In the genomic region with DNA sequence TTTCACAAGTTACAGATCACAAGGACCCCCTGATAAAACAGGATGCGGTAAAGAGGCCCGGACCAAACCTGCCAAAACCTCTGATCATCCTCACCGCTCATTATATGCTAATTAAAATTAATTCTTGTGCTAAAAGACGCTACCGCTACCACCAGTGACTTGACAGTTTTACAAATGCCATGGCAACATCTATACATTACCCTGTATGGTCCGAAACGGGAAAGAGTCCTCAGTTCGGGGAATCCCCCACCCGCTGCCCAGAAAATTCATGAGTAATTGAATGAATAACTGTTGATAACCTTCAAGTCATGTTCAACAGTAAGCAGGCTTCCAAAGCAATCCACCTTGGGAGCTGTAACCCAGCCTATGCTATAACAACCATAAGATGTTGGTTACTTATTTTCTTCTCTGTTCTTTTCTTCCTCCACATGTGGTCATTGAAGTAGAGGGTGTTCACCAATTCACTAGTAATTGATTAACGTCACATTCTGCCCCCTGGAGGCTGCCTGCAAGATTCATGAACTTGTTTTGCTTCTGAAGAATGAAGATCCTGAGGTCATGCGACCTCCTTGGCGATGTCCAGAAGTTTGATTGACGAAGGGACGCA, we compare ENCODE assay signal across 9 cellular contexts. TPM values are rescaled to one million over a fixed set of nuclear protein-coding genes. Genes with fewer than 3 reads are reported as not detected.
DNase-seq lines count a peak whose midpoint lies in the region; ATAC-seq, FAIRE-seq and TF ChIP-seq lines count a peak whose summit lies in the region.
"Had no signal": no experiment of that assay in that cellular context is flagged by ENCODE, and none has a peak within 500 bp of the region (broad histone marks: within the 10 kb centered on the region; RNA-seq: fewer than 3 reads in every experiment).

No MANE protein-coding gene starts in this region.

- H3K4me2 ChIP-seq in endothelial cell of umbilical vein (ENCODE audit: insufficient read depth, low read length): no peak overlapping the region

- H3K36me3 ChIP-seq in endothelial cell of umbilical vein (ENCODE audit: control insufficient read depth in 2 of 2, extremely low read depth in 1 of 2, insufficient read depth in 2 of 2, low read length in 2 of 2) (no peaks in the 10 kb centered on the region), psoas muscle (ENCODE audit: insufficient read depth in 1 of 2, low read depth in 1 of 2) (no peaks in the 10 kb centered on the region)

- TF ChIP-seq CTCF in C4-2B (conservative IDR thresholded peaks at IDR 0.05) (peak; percentile 69), endothelial cell of umbilical vein (IDR thresholded peaks at IDR 0.05; ENCODE audit: extremely low read depth in 1 of 2, insufficient read depth in 1 of 2, low read depth in 1 of 2, low read length in 2 of 2) (peak; percentile 36 to 51), psoas muscle (IDR thresholded peaks at IDR 0.05) (peak; percentile 19)

- no TSS peak for BruUV-seq in endothelial cell of umbilical vein (replicated peaks; lab: Mats Ljungman, UMichigan)

- H3K79me2 ChIP-seq in endothelial cell of umbilical vein (ENCODE audit: control insufficient read depth, insufficient read depth, low read length): no peaks in the 10 kb centered on the region

- DNase-seq in NCI-H69 (lab: John Stamatoyannopoulos, UW) (peak; percentile 55), endothelial cell of umbilical vein (ENCODE audit: low read depth, low spot score) (peak; percentile 57), psoas muscle (peak in 1 of 2 donors; percentile 17), cerebellar nuclear complex (lab: John Stamatoyannopoulos, UW) (no peak)
- peak; percentile 36 to 48 for DNase-seq in activated CD8-positive, alpha-beta memory T cell treated with anti-CD3 and anti-CD28 coated beads for 1 hour (ENCODE audit: extremely low read depth in 1 of 2, low read depth in 1 of 2)

- no peaks in the 10 kb centered on the region for H3K4me1 ChIP-seq in endothelial cell of umbilical vein (ENCODE audit: control insufficient read depth, extremely low read depth, insufficient read depth, low read length)
- no peaks in the 10 kb centered on the region for H3K4me1 ChIP-seq in psoas muscle

- intact Hi-C loops in endothelial cell of umbilical vein (cut with micrococcal nuclease) (loop anchor here (1.0 to 2.0 kb wide), 3 partner anchors 110 to 349 kb away; no protein-coding TSS in a partner anchor), psoas muscle (cut with DNase I) (loop anchor here in 1 of 2 donors (5.0 kb wide), 1 partner anchor 110 kb away; no protein-coding TSS in a partner anchor)

- no peaks in the 10 kb centered on the region for H3K9me1 ChIP-seq in endothelial cell of umbilical vein (replicated peaks; ENCODE audit: control insufficient read depth, extremely low read depth, insufficient read depth, low read length)

- no peaks in the 10 kb centered on the region for H4K20me1 ChIP-seq in endothelial cell of umbilical vein (replicated peaks; ENCODE audit: control insufficient read depth, extremely low read depth, insufficient read depth, low read length)

- no peak overlapping the region for H3K9ac ChIP-seq in endothelial cell of umbilical vein (replicated peaks; ENCODE audit: extremely low read depth, insufficient read depth, low read length)

- H3K9me3 ChIP-seq in endothelial cell of umbilical vein (replicated peaks; ENCODE audit: control insufficient read depth, insufficient read depth, low read length) (no peaks in the 10 kb centered on the region), psoas muscle (no peaks in the 10 kb centered on the region)

- H3K4me3 ChIP-seq in endothelial cell of umbilical vein (replicated peaks in 1 of 3; ENCODE audit: insufficient read depth in 1 of 3, low read depth in 1 of 3, low read length in 3 of 3) (no peak overlapping the region), psoas muscle (no peak overlapping the region)

- no peak for TF ChIP-seq POLR2A in endothelial cell of umbilical vein (IDR thresholded peaks at IDR 0.05; ENCODE audit: low read depth, low read length)
- no peak for TF ChIP-seq POLR2A in GM18505 (IDR thresholded peaks at IDR 0.05; ENCODE audit: borderline replicate concordance, extremely low read depth, insufficient read depth, insufficient read length)

- CTCF ChIA-PET in endothelial cell of umbilical vein (lab: Charles Lee): interaction anchor here (0.9 to 2.0 kb wide), 6 partner anchors 16 to 349 kb away, joined by 3 to 6 read pairs (median 4); no protein-coding TSS in a partner anchor

- peak; percentile 73 for FAIRE-seq in endothelial cell of umbilical vein (lab: Jason Lieb, UNC)

- dilution Hi-C loops in endothelial cell of umbilical vein (cut with MboI; ENCODE audit: extremely low pct_ligation_motif_present, low sequenced_read_pairs): no loop called here

- 61 to 63% (median 62%) methylated on average over 14 of the region's 14 CpGs for WGBS in psoas muscle, 3 donors

- H3K27ac ChIP-seq in C4-2B (no peak overlapping the region), endothelial cell of umbilical vein (ENCODE audit: insufficient read depth, low read depth, low read length) (no peak overlapping the region), psoas muscle (no peak overlapping the region)

- H3K27me3 ChIP-seq in endothelial cell of umbilical vein (ENCODE audit: control insufficient read depth in 2 of 2, insufficient read depth in 2 of 2, low read length in 2 of 2) (peaks cover 18 to 29% of the 10 kb centered on the region in 2 experiments), psoas muscle (ENCODE audit: insufficient read depth in 3 of 3, low read length in 2 of 3) (peaks cover 0 to 49% (median 7%) of the 10 kb centered on the region in 3 donors)

- H2AFZ ChIP-seq in endothelial cell of umbilical vein (ENCODE audit: low read depth, low read length): no peak overlapping the region

- POLR2A ChIA-PET in endothelial cell of umbilical vein (lab: Charles Lee): no interaction called here

- peak; percentile 40 for ATAC-seq in GM21447 (IDR thresholded peaks at IDR 0.05; ENCODE audit: unreplicated experiment)
- ATAC-seq in psoas muscle: no peak
- ATAC-seq in GM18505 (IDR thresholded peaks at IDR 0.05; ENCODE audit: unreplicated experiment): no peak

TF ChIP-seq in endothelial cell of umbilical vein, 7 proteins besides CTCF, POLR2A, EP300 and RAD21:
- TF ChIP-seq GATA2 (IDR thresholded peaks at IDR 0.05; ENCODE audit: insufficient read depth, insufficient read length, low read depth, low read length): no peak
- TF ChIP-seq, protein P1, sequence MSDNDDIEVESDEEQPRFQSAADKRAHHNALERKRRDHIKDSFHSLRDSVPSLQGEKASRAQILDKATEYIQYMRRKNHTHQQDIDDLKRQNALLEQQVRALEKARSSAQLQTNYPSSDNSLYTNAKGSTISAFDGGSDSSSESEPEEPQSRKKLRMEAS (IDR thresholded peaks at IDR 0.05; ENCODE audit: insufficient read depth, insufficient read length): no peak
- no peak for TF ChIP-seq POLR2AphosphoS5 (IDR thresholded peaks at IDR 0.05; ENCODE audit: insufficient read depth, low read depth, low read length)
- no peak for TF ChIP-seq MYC (IDR thresholded peaks at IDR 0.05; ENCODE audit: low read depth, low read length)
- no peak for TF ChIP-seq JUN (IDR thresholded peaks at IDR 0.05; ENCODE audit: borderline replicate concordance, insufficient read depth, insufficient read length, low read depth)
- no peak for TF ChIP-seq FOS (IDR thresholded peaks at IDR 0.05; ENCODE audit: borderline replicate concordance, insufficient read depth, low read length)
- no peak for TF ChIP-seq EZH2 (IDR thresholded peaks at IDR 0.05; ENCODE audit: borderline replicate concordance, low read depth, low read length, severe bottlenecking)

RNA-seq across cellular contexts. Expression of a gene that starts 20.6 kb away (rescaled TPM):
- total RNA-seq in endothelial cell of umbilical vein: not detected in 2 replicates
- not detected in 2 replicates for polyA plus RNA-seq in endothelial cell of umbilical vein
- polyA plus RNA-seq in endothelial cell of umbilical vein (2011; cell fraction: cytosol; rRNA removed): 0.13 and 0.14 TPM in 2 replicates
- 0.36 TPM in 1 of 2 replicates, not detected in the other for polyA plus RNA-seq in endothelial cell of umbilical vein (2011; cell fraction: nucleus; rRNA removed)
- 0.22 and 0.24 TPM in 2 replicates for polyA plus RNA-seq in endothelial cell of umbilical vein (2012)
- polyA minus RNA-seq in endothelial cell of umbilical vein: 0.39 TPM in 1 of 2 replicates, not detected in the other
- polyA minus RNA-seq in endothelial cell of umbilical vein (2011; cell fraction: cytosol; rRNA and poly(A)+ RNA removed): not detected
- polyA minus RNA-seq in endothelial cell of umbilical vein (2011; cell fraction: nucleus; rRNA and poly(A)+ RNA removed): not detected in 2 replicates
- total RNA-seq in psoas muscle: not detected
- polyA plus RNA-seq in psoas muscle: under 1 TPM in 1 of 3 donors, not detected in 2; 0.12 TPM
- total RNA-seq: subcutaneous adipose tissue had no signal

RNA-seq across cellular contexts. Expression of a gene that starts 34.8 kb away (rescaled TPM):
- total RNA-seq in endothelial cell of umbilical vein: 5.1 and 7.1 TPM in 2 replicates
- polyA plus RNA-seq in endothelial cell of umbilical vein: 3.4 and 4.0 TPM in 2 replicates
- 1.6 and 2.0 TPM in 2 replicates for polyA plus RNA-seq in endothelial cell of umbilical vein (2011; cell fraction: cytosol; rRNA removed)
- 12.0 and 13.9 TPM in 2 replicates for polyA plus RNA-seq in endothelial cell of umbilical vein (2011; cell fraction: nucleus; rRNA removed)
- polyA plus RNA-seq in endothelial cell of umbilical vein (2012): 1.7 and 1.9 TPM in 2 replicates
- polyA minus RNA-seq in endothelial cell of umbilical vein: 3.9 and 6.0 TPM in 2 replicates
- polyA minus RNA-seq in endothelial cell of umbilical vein (2011; cell fraction: cytosol; rRNA and poly(A)+ RNA removed): 2.7 TPM
- polyA minus RNA-seq in endothelial cell of umbilical vein (2011; cell fraction: nucleus; rRNA and poly(A)+ RNA removed): 6.1 and 6.7 TPM in 2 replicates
- 10 to 100 TPM; 38.0 to 46.8 (median 39.2) TPM for total RNA-seq in psoas muscle
- polyA plus RNA-seq in psoas muscle: 10 to 100 TPM; 12.2 to 52.9 (median 30.5) TPM

RNA-seq across cellular contexts. Expression of a gene that starts 40.6 kb away (rescaled TPM):
- total RNA-seq in endothelial cell of umbilical vein (2.9 and 5.1 TPM in 2 replicates), psoas muscle (1 to 10 TPM; 1.0 to 1.6 (median 1.3) TPM)
- polyA plus RNA-seq in endothelial cell of umbilical vein (3.4 and 3.6 TPM in 2 replicates), psoas muscle (1 to 10 TPM in 1 of 3 donors, under 1 TPM in 2; 0.45 to 1.1 (median 0.93) TPM)
- 3.6 and 3.7 TPM in 2 replicates for polyA plus RNA-seq in endothelial cell of umbilical vein (2011; cell fraction: cytosol; rRNA removed)
- 4.3 and 5.2 TPM in 2 replicates for polyA plus RNA-seq in endothelial cell of umbilical vein (2011; cell fraction: nucleus; rRNA removed)
- polyA plus RNA-seq in endothelial cell of umbilical vein (2012): 1.9 and 3.3 TPM in 2 replicates
- polyA minus RNA-seq in endothelial cell of umbilical vein: 4.5 TPM in 2 replicates
- polyA minus RNA-seq in endothelial cell of umbilical vein (2011; cell fraction: cytosol; rRNA and poly(A)+ RNA removed): not detected
- polyA minus RNA-seq in endothelial cell of umbilical vein (2011; cell fraction: nucleus; rRNA and poly(A)+ RNA removed): 2.2 TPM in 2 replicates

Comparison
In these comparisons a context has a peak if more than half of its experiments do, and no peak if none do; other contexts are left out.
1. CTCF ChIP-seq: peak in every context shown above with its lines; median percentile 69 in C4-2B; 44 in endothelial cell of umbilical vein; 19 in psoas muscle.
2. DNase-seq: peak in NCI-H69 (single experiment), activated CD8-positive, alpha-beta memory T cell treated with anti-CD3 and anti-CD28 coated beads for 1 hour (2 of 2) and endothelial cell of umbilical vein (single experiment); none in cerebellar nuclear complex (0 of 2).